14 cellular contexts compared by ENCODE assay signal in genomic region chr5:1563051-1563461, GRCh38. TPM values are rescaled to one million over a fixed set of nuclear protein-coding genes. Genes with fewer than 3 reads are reported as not detected.
DNase-seq lines count a peak whose midpoint lies in the region; ATAC-seq, FAIRE-seq and TF ChIP-seq lines count a peak whose summit lies in the region.
"Had no signal": no experiment of that assay in that cellular context is flagged by ENCODE, and none has a peak within 500 bp of the region (broad histone marks: within the 10 kb centered on the region; RNA-seq: fewer than 3 reads in every experiment).

No MANE protein-coding gene starts in this region.

- no peak overlapping the region for H3K23ac ChIP-seq in IMR-90 (ENCODE audit: low read depth, low read length)

- H3K9ac ChIP-seq in HepG2 (ENCODE audit: insufficient read depth, low read depth, low read length) (peak overlapping the region; percentile 16; the same call in 1 of the 2 replicates), IMR-90 (ENCODE audit: low read depth, low read length) (no peak overlapping the region)

- TF ChIP-seq POLR2A in HepG2 (IDR thresholded peaks at IDR 0.05; ENCODE audit: insufficient read depth in 1 of 2, low read depth in 2 of 2, low read length in 2 of 2) (no peak), right lobe of liver (IDR thresholded peaks at IDR 0.05) (no peak), IMR-90 (IDR thresholded peaks at IDR 0.05; ENCODE audit: low read depth, low read length) (no peak), stomach (IDR thresholded peaks at IDR 0.05) (no peak)

- H3K9me3 ChIP-seq in HepG2 (ENCODE audit: low read length) (no peaks in the 10 kb centered on the region), right lobe of liver (no peaks in the 10 kb centered on the region), IMR-90 (ENCODE audit: control insufficient read depth, insufficient read depth, low read length) (peaks cover 3% of the 10 kb centered on the region), stomach (no peaks in the 10 kb centered on the region)
- H3K9me3 ChIP-seq: BE2C had no signal

- in situ Hi-C loops in HepG2 (cut with HindIII; ENCODE audit: extremely low pct_ligation_motif_present, low pct_unique_long_range_greater_than_20kb), result loop anchor here (5.0 kb wide), 1 partner anchor 41 kb away; the partner anchor contains the start of gene LPCAT1
- in situ Hi-C loops in IMR-90 (cut with MboI; ENCODE audit: low sequenced_read_pairs), result no loop called here

- POLR2A ChIA-PET in HepG2 (lab: Yijun Ruan, JAX) (interaction anchor here (2.9 to 4.1 kb wide), 2 partner anchors 8 to 39 kb away, joined by 11 to 68 read pairs; partner anchors contain the start of gene LPCAT1), IMR-90 (lab: Charles Lee; ENCODE audit: unreplicated experiment) (no interaction called here)

- no peak overlapping the region for H4K5ac ChIP-seq in IMR-90 (ENCODE audit: low read depth, low read length)

- H3K27me3 ChIP-seq in HepG2 (ENCODE audit: control insufficient read depth in 1 of 2, insufficient read depth in 2 of 2, low read length in 2 of 2) (no peaks in the 10 kb centered on the region), right lobe of liver (no peaks in the 10 kb centered on the region), IMR-90 (ENCODE audit: control insufficient read depth, insufficient read depth, low read length) (peaks cover 30% of the 10 kb centered on the region), stomach (no peaks in the 10 kb centered on the region)
- H3K27me3 ChIP-seq: BE2C had no signal

- no peak overlapping the region for H2AFZ ChIP-seq in HepG2 (ENCODE audit: low read length)
- no peak overlapping the region for H2AFZ ChIP-seq in IMR-90 (replicated peaks; ENCODE audit: low read length, poor library complexity)
- H2AFZ ChIP-seq: GM23338 had no signal

- TF ChIP-seq EP300 in HepG2 (IDR thresholded peaks at IDR 0.05; ENCODE audit: low read depth in 2 of 2, low read length in 2 of 2) (no peak), HepG2 (CRISPR knock-in tag; IDR thresholded peaks at IDR 0.05; ENCODE audit: borderline replicate concordance) (no peak), stomach (IDR thresholded peaks at IDR 0.05) (no peak)

- H3K4ac ChIP-seq in IMR-90 (ENCODE audit: low read depth, low read length), result no peak overlapping the region

- H2BK120ac ChIP-seq in IMR-90 (ENCODE audit: low read depth, low read length), result no peak overlapping the region

- TF ChIP-seq RAD21 in HepG2 (CRISPR knock-in tag; IDR thresholded peaks at IDR 0.05) (no peak), IMR-90 (IDR thresholded peaks at IDR 0.05; ENCODE audit: low read length) (no peak)

- no peak overlapping the region for H4K91ac ChIP-seq in IMR-90 (ENCODE audit: insufficient read depth, low read depth, low read length)

- H3K18ac ChIP-seq in IMR-90 (ENCODE audit: low read depth, low read length), result no peak overlapping the region

- H2BK5ac ChIP-seq in IMR-90 (ENCODE audit: low read depth, low read length, poor library complexity, severe bottlenecking), result no peak overlapping the region

- FAIRE-seq in HepG2 (lab: Jason Lieb, UNC), result no peak

- H3K27ac ChIP-seq in HepG2 (ENCODE audit: extremely low read length, insufficient read depth, low read length) (peak overlapping the region; percentile 93), right lobe of liver (peak overlapping the region in 1 of 3 donors; percentile 43), IMR-90 (ENCODE audit: insufficient read depth, low read length) (no peak overlapping the region), stomach (no peak overlapping the region)

- no peaks in the 10 kb centered on the region for H3K79me1 ChIP-seq in IMR-90 (ENCODE audit: low read depth in 1 of 2, low read length in 2 of 2)

- CTCF ChIA-PET in HepG2 (lab: Yijun Ruan, JAX; ENCODE audit: low intra/inter-chr PET ratio, low total read pairs) (no interaction called here), IMR-90 (lab: Yijun Ruan, JAX) (no interaction called here)
- CTCF ChIA-PET in activated naive CD4-positive, alpha-beta T cell treated with anti-CD3 and anti-CD28 coated beads, Interleukin-2, amount 10 ng/mL, durations not matched to agents 7 days and 5 days (lab: Charles Lee), result no interaction called here

- ATAC-seq in HepG2, result no peak
- no peak for ATAC-seq in right lobe of liver
- ATAC-seq in IMR-90 (ENCODE audit: low read depth), result no peak
- ATAC-seq in left colon, result peak; percentile 4
- no peak for ATAC-seq in HG02571 (IDR thresholded peaks at IDR 0.05; ENCODE audit: unreplicated experiment)
- no peak for ATAC-seq in HG03378 (IDR thresholded peaks at IDR 0.05; ENCODE audit: unreplicated experiment)

- TF ChIP-seq CTCF in HepG2 (CRISPR knock-in tag; IDR thresholded peaks at IDR 0.05) (no peak), right lobe of liver (IDR thresholded peaks at IDR 0.05) (no peak), IMR-90 (conservative IDR thresholded peaks at IDR 0.05; ENCODE audit: low read depth, low read length) (no peak), stomach (IDR thresholded peaks at IDR 0.05) (no peak)

- intact Hi-C loops in HepG2 (cut with micrococcal nuclease; ENCODE audit: unreplicated experiment) (no loop called here), right lobe of liver (cut with DNase I) (no loop called here), IMR-90 (cut with micrococcal nuclease) (no loop called here), left colon (cut with DNase I, micrococcal nuclease) (no loop called here), stomach (cut with DNase I; ENCODE audit: low total_unique reads) (no loop called here)

- no peaks in the 10 kb centered on the region for H3K79me2 ChIP-seq in HepG2 (ENCODE audit: insufficient read depth, low read length)

- H3K4me3 ChIP-seq in HepG2 (replicated peaks in 1 of 3; ENCODE audit: insufficient read depth in 1 of 3, low read depth in 2 of 3, low read length in 3 of 3) (peak overlapping the region in 1 of 3 experiments; percentile 64; a peak in 2 of 6 replicates), right lobe of liver (no peak overlapping the region), IMR-90 (ENCODE audit: insufficient read depth, low read depth, low read length) (no peak overlapping the region), stomach (no peak overlapping the region)
- H3K4me3 ChIP-seq: GM23338 had no signal

- H3K36me3 ChIP-seq in HepG2 (replicated peaks in 1 of 2; ENCODE audit: control insufficient read depth in 1 of 2, insufficient read depth in 2 of 2, low read length in 2 of 2) (no peaks in the 10 kb centered on the region; a peak in 1 of 5 replicates), right lobe of liver (no peaks in the 10 kb centered on the region), IMR-90 (ENCODE audit: control insufficient read depth, insufficient read depth, low read length) (no peaks in the 10 kb centered on the region), stomach (no peaks in the 10 kb centered on the region)
- H3K36me3 ChIP-seq: BE2C had no signal

- no peaks in the 10 kb centered on the region for H4K20me1 ChIP-seq in HepG2 (ENCODE audit: insufficient read depth, low read length)
- H4K20me1 ChIP-seq in IMR-90 (ENCODE audit: insufficient read depth, low read length), result no peaks in the 10 kb centered on the region

- H3K14ac ChIP-seq in IMR-90 (replicated peaks; ENCODE audit: low read depth, low read length), result no peak overlapping the region

- BruUV-seq in HepG2 (replicated peaks; lab: Mats Ljungman, UMichigan) (no TSS peak), IMR-90 (replicated peaks; lab: Mats Ljungman, UMichigan) (no TSS peak)

- H3K4me3 Mint-ChIP-seq in activated naive CD4-positive, alpha-beta T cell treated with anti-CD3 and anti-CD28 coated beads, Interleukin-2, amount 10 ng/mL, durations not matched to agents 7 days and 5 days, result no peak overlapping the region
- H3K4me3 Mint-ChIP-seq: CD4-positive, CD25-positive, alpha-beta regulatory T cell; GM23338 had no signal

- no peaks in the 10 kb centered on the region for H3K9me3 Mint-ChIP-seq in activated naive CD4-positive, alpha-beta T cell treated with anti-CD3 and anti-CD28 coated beads, Interleukin-2, amount 10 ng/mL, durations not matched to agents 7 days and 5 days
- H3K9me3 Mint-ChIP-seq: CD4-positive, CD25-positive, alpha-beta regulatory T cell had no signal

- 95% methylated on average over 14 of the region's 21 CpGs for WGBS in HepG2 (ENCODE audit: low lambda C conversion rate)
- WGBS in right lobe of liver (ENCODE audit: insufficient coverage, low coverage, low lambda C conversion rate, missing lambda C conversion rate), result 100% methylated on average over 1 of the region's 21 CpGs
- 93% methylated on average over 4 of the region's 21 CpGs; no CpG with 5 or more reads in 1 of the 2 experiments for WGBS in IMR-90 (ENCODE audit: extremely low coverage in 2 of 2, insufficient read length in 1 of 2), 2 experiments
- WGBS in stomach, 5 donors, result 88 to 92% (median 91%) methylated on average over 19 to 21 of the region's 21 CpGs

- H2BK20ac ChIP-seq in IMR-90 (ENCODE audit: low read depth, low read length), result no peak overlapping the region

- no peak overlapping the region for H2AK5ac ChIP-seq in IMR-90 (ENCODE audit: low read depth, low read length)

- H3K4me2 ChIP-seq in HepG2 (ENCODE audit: low read depth, low read length) (peak overlapping the region; percentile 81), IMR-90 (ENCODE audit: low read depth, low read length) (no peak overlapping the region)
- H3K4me2 ChIP-seq: GM23338 had no signal

- H3K36me3 Mint-ChIP-seq in activated naive CD4-positive, alpha-beta T cell treated with anti-CD3 and anti-CD28 coated beads, Interleukin-2, amount 10 ng/mL, durations not matched to agents 7 days and 5 days, result no peaks in the 10 kb centered on the region

- H2AK9ac ChIP-seq in IMR-90 (replicated peaks; ENCODE audit: low read depth, low read length, poor library complexity), result peak overlapping the region; percentile 16

- H3K4me1 Mint-ChIP-seq in activated naive CD4-positive, alpha-beta T cell treated with anti-CD3 and anti-CD28 coated beads, Interleukin-2, amount 10 ng/mL, durations not matched to agents 7 days and 5 days, result no peaks in the 10 kb centered on the region
- H3K4me1 Mint-ChIP-seq: CD4-positive, CD25-positive, alpha-beta regulatory T cell; GM23338 had no signal

- dilution Hi-C loops in IMR-90 (cut with HindIII; ENCODE audit: low sequenced_read_pairs, unreplicated experiment), result no loop called here

- no peak for DNase-seq in HepG2 (ENCODE audit: low spot score)
- DNase-seq in right lobe of liver, result no peak
- no peak for DNase-seq in IMR-90
- DNase-seq in left colon, result no peak
- DNase-seq in stomach, result peak; percentile 11
- DNase-seq in activated naive CD4-positive, alpha-beta T cell treated with anti-CD3 and anti-CD28 coated beads, Interleukin-2, amount 10 ng/mL, durations not matched to agents 7 days and 5 days, result no peak
- DNase-seq: BE2C; CD4-positive, CD25-positive, alpha-beta regulatory T cell; DMS53; GF-D8; KG1 had no signal

- no peak overlapping the region for H4K8ac ChIP-seq in IMR-90 (ENCODE audit: low read depth in 2 of 2, low read length in 2 of 2)

- H3K9me1 ChIP-seq in IMR-90 (ENCODE audit: insufficient read depth, low read length), result no peaks in the 10 kb centered on the region

- no peak overlapping the region for H3K56ac ChIP-seq in IMR-90 (ENCODE audit: extremely low read depth, insufficient read depth, low read length)

- peaks cover 70% of the 10 kb centered on the region for H3K4me1 ChIP-seq in HepG2 (ENCODE audit: insufficient read depth, low read length)
- peaks cover 0 to 11% (median 3%) of the 10 kb centered on the region in 4 donors for H3K4me1 ChIP-seq in right lobe of liver
- peaks cover 12% of the 10 kb centered on the region for H3K4me1 ChIP-seq in IMR-90 (ENCODE audit: control insufficient read depth, insufficient read depth, low read length)
- H3K4me1 ChIP-seq in stomach, result peaks cover 0 to 22% (median 6%) of the 10 kb centered on the region in 4 donors
- H3K4me1 ChIP-seq: BE2C had no signal

- H3K27ac Mint-ChIP-seq in activated naive CD4-positive, alpha-beta T cell treated with anti-CD3 and anti-CD28 coated beads, Interleukin-2, amount 10 ng/mL, durations not matched to agents 7 days and 5 days, result no peak overlapping the region
- H3K27ac Mint-ChIP-seq: CD4-positive, CD25-positive, alpha-beta regulatory T cell; GM23338 had no signal

- peaks cover 7% of the 10 kb centered on the region for H3K27me3 Mint-ChIP-seq in activated naive CD4-positive, alpha-beta T cell treated with anti-CD3 and anti-CD28 coated beads, Interleukin-2, amount 10 ng/mL, durations not matched to agents 7 days and 5 days
- H3K27me3 Mint-ChIP-seq: CD4-positive, CD25-positive, alpha-beta regulatory T cell had no signal

- no peak overlapping the region for H2BK15ac ChIP-seq in IMR-90 (ENCODE audit: low read depth, low read length)

RNA-seq across cellular contexts. Expression of gene LPCAT1, which starts 39.3 kb away (rescaled TPM):
- total RNA-seq in HepG2 (2016; rRNA removed; fragmentation: Illumina TruSeq; extraction: Trizol) (16.0 and 29.8 TPM in 2 replicates), right lobe of liver (10 to 100 TPM in 3 of 6 experiments, 1 to 10 TPM in 3; 6.9 to 38.6 (median 13.1) TPM), IMR-90 (2012; rRNA removed) (17.7 and 22.2 TPM in 2 replicates), left colon (10 to 100 TPM; 13.8 to 16.7 TPM), stomach (100 to 1,000 TPM in 1 of 5 donors, 10 to 100 TPM in 4; 13.4 to 229 (median 17.4) TPM)
- 5.1 and 9.2 TPM in 2 replicates for total RNA-seq in HepG2 (2016; cell fraction: cytosol; rRNA removed; fragmentation: Illumina TruSeq; extraction: Trizol; ENCODE audit: low read depth)
- total RNA-seq in HepG2 (2016; cell fraction: insoluble cytoplasmic fraction; rRNA removed; fragmentation: Illumina TruSeq; extraction: Trizol), result 14.3 and 34.5 TPM in 2 replicates
- 14.8 and 16.4 TPM in 2 replicates for total RNA-seq in HepG2 (2016; cell fraction: membrane; rRNA removed; fragmentation: Illumina TruSeq; extraction: Trizol)
- 37.9 and 47.2 TPM in 2 replicates for total RNA-seq in HepG2 (2016; cell fraction: nucleus; rRNA removed; fragmentation: Illumina TruSeq; extraction: Trizol)
- polyA plus RNA-seq in HepG2 (2011; rRNA removed) (90.6 and 115 TPM in 2 replicates), IMR-90 (2012; rRNA removed) (31.5 and 33.6 TPM in 2 replicates), stomach (10 to 100 TPM in 2 of 3 donors, 1 to 10 TPM in 1; 5.2 to 11.8 (median 11.6) TPM)
- 65.4 and 69.9 TPM in 2 replicates for polyA plus RNA-seq in HepG2 (2011; cell fraction: cytosol; rRNA removed)
- polyA plus RNA-seq in HepG2 (2011; cell fraction: nucleus; rRNA removed), result 330 and 361 TPM in 2 replicates
- polyA plus RNA-seq in HepG2 (2012), result 104 and 122 TPM in 2 replicates
- polyA plus RNA-seq in HepG2 (2016; cell fraction: cytosol; fragmentation: Illumina TruSeq; extraction: Trizol; ENCODE audit: low read depth), result 3.8 and 4.2 TPM in 2 replicates
- 18.3 and 19.5 TPM in 2 replicates for polyA plus RNA-seq in HepG2 (2016; cell fraction: insoluble cytoplasmic fraction; fragmentation: Illumina TruSeq; extraction: Trizol; ENCODE audit: low read depth)
- polyA plus RNA-seq in HepG2 (2016; cell fraction: membrane; fragmentation: Illumina TruSeq; extraction: Trizol; ENCODE audit: low read depth), result 9.2 and 10.4 TPM in 2 replicates
- 89.7 and 92.4 TPM in 2 replicates for polyA plus RNA-seq in HepG2 (2016; cell fraction: nucleus; fragmentation: Illumina TruSeq; extraction: Trizol; ENCODE audit: insufficient read depth, low read depth)
- polyA minus RNA-seq in HepG2 (2011; rRNA and poly(A)+ RNA removed; ENCODE audit: low replicate concordance), result 56.1 and 65.1 TPM in 2 replicates
- 44.6 and 51.7 TPM in 2 replicates for polyA minus RNA-seq in HepG2 (2011; cell fraction: cytosol; rRNA and poly(A)+ RNA removed)
- 90.3 and 92.4 TPM in 2 replicates for polyA minus RNA-seq in HepG2 (2011; cell fraction: nucleus; rRNA and poly(A)+ RNA removed)
- 38.2 and 38.4 TPM in 2 replicates for polyA plus RNA-seq in IMR-90 (2012; cell fraction: cytosol; rRNA removed)
- 63.9 and 71.1 TPM in 2 replicates for polyA plus RNA-seq in IMR-90 (2012; cell fraction: nucleus; rRNA removed; ENCODE audit: low replicate concordance)
